ENCODE assay signal across 1 cellular context in the genomic region with DNA sequence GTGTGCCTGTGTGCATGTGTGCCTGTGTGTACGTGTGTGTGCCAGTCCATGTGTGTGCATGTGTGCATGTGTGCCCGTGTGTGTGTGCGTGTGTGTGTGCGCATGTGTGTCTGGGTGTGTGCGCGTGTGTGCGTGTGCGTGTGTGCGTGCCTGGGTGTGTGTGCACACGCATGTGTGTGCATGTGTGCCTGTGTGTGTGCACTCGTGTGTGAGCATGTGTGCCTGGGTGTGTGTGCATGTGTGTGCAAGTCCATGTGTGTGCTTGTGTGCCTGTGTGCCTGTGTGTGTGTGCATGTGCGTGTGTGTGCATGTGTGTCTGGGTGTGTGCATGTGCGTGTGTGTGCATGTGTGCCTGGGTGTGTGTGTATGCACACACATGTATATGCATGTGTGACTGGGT.
TF ChIP-seq lines count a peak whose summit lies in the region.

No MANE protein-coding gene starts in this region.

TF ChIP-seq in GM12878, 131 proteins besides CTCF, POLR2A, EP300 and RAD21 (continued from another document):
- TF ChIP-seq, protein P1, sequence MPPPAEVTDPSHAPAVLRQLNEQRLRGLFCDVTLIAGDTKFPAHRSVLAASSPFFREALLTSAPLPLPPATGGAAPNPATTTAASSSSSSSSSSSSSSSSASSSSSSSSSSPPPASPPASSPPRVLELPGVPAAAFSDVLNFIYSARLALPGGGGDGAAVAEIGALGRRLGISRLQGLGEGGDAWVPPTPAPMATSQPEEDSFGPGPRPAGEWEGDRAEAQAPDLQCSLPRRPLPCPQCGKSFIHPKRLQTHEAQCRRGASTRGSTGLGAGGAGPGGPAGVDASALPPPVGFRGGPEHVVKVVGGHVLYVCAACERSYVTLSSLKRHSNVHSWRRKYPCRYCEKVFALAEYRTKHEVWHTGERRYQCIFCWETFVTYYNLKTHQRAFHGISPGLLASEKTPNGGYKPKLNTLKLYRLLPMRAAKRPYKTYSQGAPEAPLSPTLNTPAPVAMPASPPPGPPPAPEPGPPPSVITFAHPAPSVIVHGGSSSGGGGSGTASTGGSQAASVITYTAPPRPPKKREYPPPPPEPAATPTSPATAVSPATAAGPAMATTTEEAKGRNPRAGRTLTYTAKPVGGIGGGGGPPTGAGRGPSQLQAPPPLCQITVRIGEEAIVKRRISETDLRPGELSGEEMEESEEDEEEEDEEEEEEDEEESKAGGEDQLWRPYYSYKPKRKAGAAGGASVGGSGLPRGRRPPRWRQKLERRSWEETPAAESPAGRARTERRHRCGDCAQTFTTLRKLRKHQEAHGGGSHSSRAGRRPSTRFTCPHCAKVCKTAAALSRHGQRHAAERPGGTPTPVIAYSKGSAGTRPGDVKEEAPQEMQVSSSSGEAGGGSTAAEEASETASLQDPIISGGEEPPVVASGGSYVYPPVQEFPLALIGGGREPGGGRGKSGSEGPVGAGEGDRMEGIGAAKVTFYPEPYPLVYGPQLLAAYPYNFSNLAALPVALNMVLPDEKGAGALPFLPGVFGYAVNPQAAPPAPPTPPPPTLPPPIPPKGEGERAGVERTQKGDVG (CRISPR knock-in tag; IDR thresholded peaks at IDR 0.05) = no peak
- TF ChIP-seq, protein P2, sequence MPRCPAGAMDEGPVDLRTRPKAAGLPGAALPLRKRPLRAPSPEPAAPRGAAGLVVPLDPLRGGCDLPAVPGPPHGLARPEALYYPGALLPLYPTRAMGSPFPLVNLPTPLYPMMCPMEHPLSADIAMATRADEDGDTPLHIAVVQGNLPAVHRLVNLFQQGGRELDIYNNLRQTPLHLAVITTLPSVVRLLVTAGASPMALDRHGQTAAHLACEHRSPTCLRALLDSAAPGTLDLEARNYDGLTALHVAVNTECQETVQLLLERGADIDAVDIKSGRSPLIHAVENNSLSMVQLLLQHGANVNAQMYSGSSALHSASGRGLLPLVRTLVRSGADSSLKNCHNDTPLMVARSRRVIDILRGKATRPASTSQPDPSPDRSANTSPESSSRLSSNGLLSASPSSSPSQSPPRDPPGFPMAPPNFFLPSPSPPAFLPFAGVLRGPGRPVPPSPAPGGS (IDR thresholded peaks at IDR 0.05; ENCODE audit: borderline replicate concordance, insufficient read depth, low read depth, low read length, poor library complexity, severe bottlenecking) = peak; percentile 29
- TF ChIP-seq MEF2B (IDR thresholded peaks at IDR 0.05; ENCODE audit: partially characterized antibody, poor library complexity, severe bottlenecking) (no peak), ETV6 (conservative IDR thresholded peaks at IDR 0.05 in 1 of 2, IDR thresholded peaks at IDR 0.05 in 1 of 2; ENCODE audit: borderline replicate concordance in 1 of 2, low read depth in 1 of 2) (no peak), GABPA (IDR thresholded peaks at IDR 0.05; ENCODE audit: low read depth) (no peak), FOS (IDR thresholded peaks at IDR 0.05; ENCODE audit: borderline replicate concordance, extremely low read depth, insufficient read length) (no peak), SIX5 (IDR thresholded peaks at IDR 0.05; ENCODE audit: low read depth, low read length, severe bottlenecking) (no peak), SMARCA5 (IDR thresholded peaks at IDR 0.05) (no peak)
- TF ChIP-seq, protein P3, sequence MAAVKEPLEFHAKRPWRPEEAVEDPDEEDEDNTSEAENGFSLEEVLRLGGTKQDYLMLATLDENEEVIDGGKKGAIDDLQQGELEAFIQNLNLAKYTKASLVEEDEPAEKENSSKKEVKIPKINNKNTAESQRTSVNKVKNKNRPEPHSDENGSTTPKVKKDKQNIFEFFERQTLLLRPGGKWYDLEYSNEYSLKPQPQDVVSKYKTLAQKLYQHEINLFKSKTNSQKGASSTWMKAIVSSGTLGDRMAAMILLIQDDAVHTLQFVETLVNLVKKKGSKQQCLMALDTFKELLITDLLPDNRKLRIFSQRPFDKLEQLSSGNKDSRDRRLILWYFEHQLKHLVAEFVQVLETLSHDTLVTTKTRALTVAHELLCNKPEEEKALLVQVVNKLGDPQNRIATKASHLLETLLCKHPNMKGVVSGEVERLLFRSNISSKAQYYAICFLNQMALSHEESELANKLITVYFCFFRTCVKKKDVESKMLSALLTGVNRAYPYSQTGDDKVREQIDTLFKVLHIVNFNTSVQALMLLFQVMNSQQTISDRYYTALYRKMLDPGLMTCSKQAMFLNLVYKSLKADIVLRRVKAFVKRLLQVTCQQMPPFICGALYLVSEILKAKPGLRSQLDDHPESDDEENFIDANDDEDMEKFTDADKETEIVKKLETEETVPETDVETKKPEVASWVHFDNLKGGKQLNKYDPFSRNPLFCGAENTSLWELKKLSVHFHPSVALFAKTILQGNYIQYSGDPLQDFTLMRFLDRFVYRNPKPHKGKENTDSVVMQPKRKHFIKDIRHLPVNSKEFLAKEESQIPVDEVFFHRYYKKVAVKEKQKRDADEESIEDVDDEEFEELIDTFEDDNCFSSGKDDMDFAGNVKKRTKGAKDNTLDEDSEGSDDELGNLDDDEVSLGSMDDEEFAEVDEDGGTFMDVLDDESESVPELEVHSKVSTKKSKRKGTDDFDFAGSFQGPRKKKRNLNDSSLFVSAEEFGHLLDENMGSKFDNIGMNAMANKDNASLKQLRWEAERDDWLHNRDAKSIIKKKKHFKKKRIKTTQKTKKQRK (IDR thresholded peaks at IDR 0.05; ENCODE audit: low read depth, low read length) = no peak
- TF ChIP-seq, protein P4, sequence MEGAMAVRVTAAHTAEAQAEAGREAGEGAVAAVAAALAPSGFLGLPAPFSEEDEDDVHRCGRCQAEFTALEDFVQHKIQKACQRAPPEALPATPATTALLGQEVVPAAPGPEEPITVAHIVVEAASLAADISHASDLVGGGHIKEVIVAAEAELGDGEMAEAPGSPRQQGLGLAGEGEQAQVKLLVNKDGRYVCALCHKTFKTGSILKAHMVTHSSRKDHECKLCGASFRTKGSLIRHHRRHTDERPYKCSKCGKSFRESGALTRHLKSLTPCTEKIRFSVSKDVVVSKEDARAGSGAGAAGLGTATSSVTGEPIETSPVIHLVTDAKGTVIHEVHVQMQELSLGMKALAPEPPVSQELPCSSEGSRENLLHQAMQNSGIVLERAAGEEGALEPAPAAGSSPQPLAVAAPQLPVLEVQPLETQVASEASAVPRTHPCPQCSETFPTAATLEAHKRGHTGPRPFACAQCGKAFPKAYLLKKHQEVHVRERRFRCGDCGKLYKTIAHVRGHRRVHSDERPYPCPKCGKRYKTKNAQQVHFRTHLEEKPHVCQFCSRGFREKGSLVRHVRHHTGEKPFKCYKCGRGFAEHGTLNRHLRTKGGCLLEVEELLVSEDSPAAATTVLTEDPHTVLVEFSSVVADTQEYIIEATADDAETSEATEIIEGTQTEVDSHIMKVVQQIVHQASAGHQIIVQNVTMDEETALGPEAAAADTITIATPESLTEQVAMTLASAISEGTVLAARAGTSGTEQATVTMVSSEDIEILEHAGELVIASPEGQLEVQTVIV (IDR thresholded peaks at IDR 0.05; ENCODE audit: borderline replicate concordance, partially characterized antibody) = no peak
TF ChIP-seq in GM12878: peak in this region for 2.
